In genomic region chr2:11419781-11420180, GRCh38 we compare ENCODE assay signal across 15 cellular contexts. TPM values are rescaled to one million over a fixed set of nuclear protein-coding genes. Genes with fewer than 3 reads are reported as not detected.
DNase-seq lines count a peak whose midpoint lies in the region; ATAC-seq, FAIRE-seq and TF ChIP-seq lines count a peak whose summit lies in the region.
"Had no signal": no experiment of that assay in that cellular context is flagged by ENCODE, and none has a peak within 500 bp of the region (broad histone marks: within the 10 kb centered on the region; RNA-seq: fewer than 3 reads in every experiment).

No MANE protein-coding gene starts in this region.

- intact Hi-C loops in left ventricle myocardium inferior (cut with micrococcal nuclease), result loop anchor here (10.0 kb wide), 2 partner anchors 75 to 285 kb away; partner anchors contain the start of gene ROCK2
- intact Hi-C loops in upper lobe of right lung (cut with DNase I), result loop anchor here (10.0 kb wide), 2 partner anchors 185 to 285 kb away; a partner anchor contains a TSS

- no peak overlapping the region for H2BK12ac ChIP-seq in neuronal stem cell (ENCODE audit: low read length)

- FAIRE-seq in GM12892 (lab: Jason Lieb, UNC), result no peak
- FAIRE-seq: HTR-8/SVneo had no signal

- no peak overlapping the region for H2AK5ac ChIP-seq in neuronal stem cell (ENCODE audit: low read depth, low read length)

- H3K36me3 ChIP-seq in left ventricle myocardium inferior, result no peaks in the 10 kb centered on the region
- no peaks in the 10 kb centered on the region for H3K36me3 ChIP-seq in skeletal muscle tissue (ENCODE audit: control insufficient read depth in 3 of 3, insufficient read depth in 3 of 3, low read length in 3 of 3)
- H3K36me3 ChIP-seq in upper lobe of right lung, result no peaks in the 10 kb centered on the region
- no peaks in the 10 kb centered on the region for H3K36me3 ChIP-seq in neuronal stem cell (replicated peaks in 1 of 2; ENCODE audit: control insufficient read depth in 2 of 2, insufficient read depth in 2 of 2, low read length in 2 of 2)

- no peak overlapping the region for H2AFZ ChIP-seq in neuronal stem cell (ENCODE audit: low read length)
- H2AFZ ChIP-seq: parathyroid adenoma had no signal

- H3K4me1 ChIP-seq in left ventricle myocardium inferior (peaks cover 29% of the 10 kb centered on the region), skeletal muscle tissue (ENCODE audit: control insufficient read depth in 3 of 3, insufficient read depth in 3 of 3, low read length in 3 of 3) (peaks cover 2 to 13% (median 3%) of the 10 kb centered on the region in 3 donors), upper lobe of right lung (no peaks in the 10 kb centered on the region), neuronal stem cell (ENCODE audit: control insufficient read depth in 2 of 2, insufficient read depth in 1 of 2, low read depth in 1 of 2, low read length in 2 of 2) (peaks cover 0 to 2% of the 10 kb centered on the region in 2 donors)
- H3K4me1 ChIP-seq: parathyroid adenoma had no signal

- H3K79me1 ChIP-seq in neuronal stem cell (ENCODE audit: low read depth, low read length), result no peaks in the 10 kb centered on the region

- no peak overlapping the region for H3K23ac ChIP-seq in neuronal stem cell (ENCODE audit: low read depth, low read length, poor library complexity)

- H2BK15ac ChIP-seq in neuronal stem cell (ENCODE audit: low read length), result no peak overlapping the region

- H3K4me3 ChIP-seq in left ventricle myocardium inferior (peak overlapping the region; percentile 39), skeletal muscle tissue (ENCODE audit: low read length in 3 of 3) (peak overlapping the region; percentile 1 to 54 (median 11)), upper lobe of right lung (no peak overlapping the region), neuronal stem cell (ENCODE audit: low read length in 2 of 2) (no peak overlapping the region)

- H3K27ac ChIP-seq in cingulate gyrus (ENCODE audit: low read depth, low read length) (peak overlapping the region; percentile 19), left ventricle myocardium inferior (replicated peaks) (peak overlapping the region; percentile 88), skeletal muscle tissue (ENCODE audit: low read depth, low read length) (peak overlapping the region; percentile 69), upper lobe of right lung (no peak overlapping the region), neuronal stem cell (replicated peaks; ENCODE audit: low read length) (no peak overlapping the region)
- H3K27ac ChIP-seq: parathyroid adenoma had no signal

- no peak overlapping the region for H3K18ac ChIP-seq in neuronal stem cell (ENCODE audit: low read length)

- H3K9me3 ChIP-seq in left ventricle myocardium inferior (replicated peaks), result peaks cover 12% of the 10 kb centered on the region
- no peaks in the 10 kb centered on the region for H3K9me3 ChIP-seq in skeletal muscle tissue (ENCODE audit: control insufficient read depth in 3 of 3, low read length in 3 of 3)
- no peaks in the 10 kb centered on the region for H3K9me3 ChIP-seq in upper lobe of right lung
- H3K9me3 ChIP-seq in neuronal stem cell (replicated peaks in 1 of 2; ENCODE audit: control insufficient read depth in 2 of 2, insufficient read depth in 1 of 2, low read depth in 1 of 2, low read length in 2 of 2), result peaks cover 2 to 19% of the 10 kb centered on the region in 2 donors

- no CpG with 5 or more reads among the region's 8 CpGs for WGBS in neuronal stem cell (ENCODE audit: extremely low coverage in 2 of 2, insufficient read length in 2 of 2, insufficient replicate concordance in 1 of 2), 2 donors

- H3K9ac ChIP-seq in skeletal muscle tissue (ENCODE audit: low read depth in 1 of 3, low read length in 3 of 3), result peak overlapping the region; percentile 52 to 69 (median 60)
- H3K9ac ChIP-seq in neuronal stem cell (ENCODE audit: low read depth, low read length, poor library complexity), result no peak overlapping the region
- H3K9ac ChIP-seq: parathyroid adenoma had no signal

- H3K14ac ChIP-seq in neuronal stem cell (ENCODE audit: low read length), result no peak overlapping the region

- no peak for TF ChIP-seq CTCF in left ventricle myocardium inferior (IDR thresholded peaks at IDR 0.05; ENCODE audit: borderline replicate concordance)
- TF ChIP-seq CTCF in upper lobe of right lung (IDR thresholded peaks at IDR 0.05), result no peak

- H2BK5ac ChIP-seq in neuronal stem cell (ENCODE audit: low read length), result no peak overlapping the region

- H4K91ac ChIP-seq in neuronal stem cell (ENCODE audit: low read depth, low read length, poor library complexity), result no peak overlapping the region

- H3K27me3 ChIP-seq in left ventricle myocardium inferior (ENCODE audit: low read depth) (no peaks in the 10 kb centered on the region), skeletal muscle tissue (ENCODE audit: control insufficient read depth in 3 of 3, insufficient read depth in 3 of 3, low read length in 3 of 3) (no peaks in the 10 kb centered on the region), upper lobe of right lung (no peaks in the 10 kb centered on the region), neuronal stem cell (ENCODE audit: control insufficient read depth in 3 of 3, insufficient read depth in 3 of 3, low read depth in 1 of 3, low read length in 3 of 3) (no peaks in the 10 kb centered on the region)

- DNase-seq in EH (ENCODE audit: low read depth), result peak; percentile 76
- DNase-seq in left ventricle myocardium inferior, result no peak
- no peak for DNase-seq in NCI-H1930 (lab: John Stamatoyannopoulos, UW)
- DNase-seq in upper lobe of right lung, result no peak
- DNase-seq in GM12892 (ENCODE audit: insufficient read length), result no peak
- DNase-seq in neuronal stem cell (ENCODE audit: low spot score), result no peak
- DNase-seq: activated naive CD4-positive, alpha-beta T cell treated with anti-CD3 and anti-CD28 coated beads, Interleukin-2, amount 10 ng/mL, durations not matched to agents 7 days and 5 days; NCI-H1694 treated with DMSO at 0.1 percent for 48 hours; NCI-H526; stimulated activated naive CD4-positive, alpha-beta T cell treated with Interleukin-2 at 50 U/mL for 16 hours had no signal

- ATAC-seq in upper lobe of right lung, result no peak
- ATAC-seq: left lobe of liver had no signal

- no peak overlapping the region for H3K4ac ChIP-seq in neuronal stem cell (ENCODE audit: low read length)

- H4K8ac ChIP-seq in neuronal stem cell (ENCODE audit: low read depth, low read length), result no peak overlapping the region

- TF ChIP-seq POLR2A in GM12892 (IDR thresholded peaks at IDR 0.05; ENCODE audit: low read depth, low read length), result no peak

- no peak overlapping the region for H2BK120ac ChIP-seq in neuronal stem cell (ENCODE audit: low read depth, low read length)

- no peak overlapping the region for H3K4me2 ChIP-seq in neuronal stem cell (ENCODE audit: insufficient read depth, low read length, poor library complexity, severe bottlenecking)

RNA-seq across cellular contexts. Expression of gene E2F6, which starts 46.2 kb away (rescaled TPM):
- total RNA-seq in left ventricle myocardium inferior, result 12.8 TPM
- total RNA-seq in skeletal muscle tissue, result 8.9 TPM
- total RNA-seq in upper lobe of right lung, result 14.5 TPM
- 8.1 TPM for polyA plus RNA-seq in GM12892 (2012; ENCODE audit: missing spikeins)
- 16.2 TPM for polyA plus RNA-seq in neuronal stem cell (2013, experiment 1 of 2)
- polyA plus RNA-seq in neuronal stem cell (2013, experiment 2 of 2), result 17.7 TPM

Comparison
In these comparisons a context has a peak if more than half of its experiments do, and no peak if none do; other contexts are left out.
1. H3K27ac ChIP-seq: peak in cingulate gyrus (single experiment), left ventricle myocardium inferior (single experiment) and skeletal muscle tissue (single experiment); none in upper lobe of right lung (single experiment) and neuronal stem cell (single experiment).
2. H3K4me3 ChIP-seq: peak in left ventricle myocardium inferior (single experiment) and skeletal muscle tissue (3 of 3); none in upper lobe of right lung (single experiment) and neuronal stem cell (0 of 2).